ENCODE assay signal across 1 cellular context in the genomic region with DNA sequence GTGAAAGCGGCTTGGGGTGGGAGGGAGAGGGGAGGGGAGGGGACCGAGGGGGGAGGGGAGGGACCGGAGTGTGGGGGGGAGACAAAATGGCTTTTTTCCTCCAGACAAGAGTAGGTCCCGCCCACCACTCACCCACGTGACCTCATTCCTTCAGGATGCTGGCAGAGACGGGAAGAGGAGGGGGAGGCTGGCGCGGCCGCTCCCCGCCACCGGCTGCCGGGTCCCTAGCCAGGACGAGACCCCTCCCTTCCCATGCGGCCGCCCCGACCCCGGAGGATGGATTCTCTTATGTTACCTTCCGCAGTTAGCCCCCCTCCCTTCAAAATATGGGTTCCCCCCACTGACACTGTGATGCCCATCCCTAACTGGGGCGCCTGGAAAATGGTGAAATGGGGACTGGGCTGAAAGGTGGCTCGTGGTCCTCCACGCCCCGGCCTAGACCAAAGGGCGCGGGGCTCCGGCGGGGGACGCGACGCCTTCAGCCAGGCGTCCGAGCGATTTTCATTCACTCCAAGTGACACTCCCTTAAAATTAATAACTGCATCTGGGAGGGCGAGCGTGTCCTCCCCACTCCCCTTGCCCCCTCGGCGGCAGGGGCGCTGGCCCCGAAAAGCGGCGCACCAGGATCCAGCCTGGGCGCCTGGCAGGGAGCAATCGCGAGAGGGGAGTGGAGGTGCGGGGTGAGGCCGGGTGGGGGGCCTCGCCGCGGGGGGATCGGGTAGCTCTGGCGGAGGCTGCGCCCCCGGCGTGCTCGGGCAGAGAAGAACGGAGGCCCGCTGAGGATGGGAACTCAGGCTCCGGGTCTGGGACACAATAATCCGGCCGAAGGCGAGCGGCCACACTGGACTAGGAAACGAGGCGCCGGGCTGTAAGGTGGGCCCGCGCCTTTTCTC.
A peak's percentile ranks its signal among the peaks of the same experiment; 100 is the strongest.
TF ChIP-seq lines count a peak whose summit lies in the region.

Gene PCGF2 (minus strand): TSS at position 8 of the 893 bp plus-strand sequence. CDS start 7,934 bp downstream, outside the sequence.

TF ChIP-seq in neural cell, 6 proteins besides CTCF, POLR2A, EP300 and RAD21:
- TF ChIP-seq REST (IDR thresholded peaks at IDR 0.05; ENCODE audit: borderline replicate concordance) (no peak), POLR2AphosphoS5 (IDR thresholded peaks at IDR 0.05) (peak; percentile 93), EZH2 (IDR thresholded peaks at IDR 0.05; ENCODE audit: borderline replicate concordance, insufficient read depth, low read length, poor library complexity, severe bottlenecking) (no peak), SMC3 (conservative IDR thresholded peaks at IDR 0.05; ENCODE audit: poor library complexity) (no peak), MXI1 (conservative IDR thresholded peaks at IDR 0.05; ENCODE audit: poor library complexity, severe bottlenecking) (peak; percentile 45), TAF1 (IDR thresholded peaks at IDR 0.05; ENCODE audit: low read depth) (peak; percentile 54)
